Comparison of ENCODE assay signal across 22 cellular contexts in the genomic region with DNA sequence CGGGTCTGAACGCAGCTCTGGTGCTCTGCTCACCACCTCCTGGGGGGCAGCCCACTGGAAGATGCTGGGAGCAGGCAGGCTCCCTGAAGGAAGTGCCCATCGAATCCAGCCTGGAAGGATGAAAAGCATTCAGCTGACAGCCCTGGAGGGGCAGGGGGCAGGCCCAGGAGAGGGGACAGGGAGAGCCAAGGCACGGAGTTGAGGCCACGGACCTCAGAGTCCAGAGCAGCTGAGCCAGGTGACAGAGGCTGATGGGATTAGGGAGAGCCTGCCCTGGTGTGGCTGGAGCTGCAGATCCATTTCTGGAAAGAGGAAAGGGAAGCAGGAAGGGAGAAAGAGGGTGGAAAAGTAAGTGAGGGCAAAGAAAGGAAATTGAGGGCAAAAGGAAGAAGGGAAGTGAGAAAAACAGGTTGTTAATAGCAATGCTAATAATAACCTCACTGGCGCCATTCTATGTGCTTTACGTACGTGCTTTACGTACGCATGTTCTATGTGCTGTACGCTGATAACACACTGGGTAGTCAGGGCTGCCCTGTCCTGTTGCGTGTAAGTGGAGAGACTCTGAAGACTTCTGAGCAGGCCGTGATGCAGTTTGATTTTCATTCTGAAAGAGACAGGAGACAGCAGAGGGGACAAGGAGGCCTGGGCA. TPM values are rescaled to one million over a fixed set of nuclear protein-coding genes. Genes with fewer than 3 reads are reported as not detected.
DNase-seq lines count a peak whose midpoint lies in the region; ATAC-seq, FAIRE-seq and TF ChIP-seq lines count a peak whose summit lies in the region.
"Had no signal": no experiment of that assay in that cellular context is flagged by ENCODE, and none has a peak within 500 bp of the region (broad histone marks: within the 10 kb centered on the region; RNA-seq: fewer than 3 reads in every experiment).

No MANE protein-coding gene starts in this region.

- TF ChIP-seq RAD21 in GM12878 (IDR thresholded peaks at IDR 0.05; ENCODE audit: insufficient read depth, low read depth, low read length), result no peak

- 8% methylated on average over 13 of the region's 13 CpGs for WGBS in GM12878 (ENCODE audit: insufficient coverage, insufficient replicate concordance, low lambda C conversion rate, missing lambda C conversion rate)

- TF ChIP-seq EP300 in GM12878 (IDR thresholded peaks at IDR 0.05; ENCODE audit: borderline replicate concordance in 1 of 2, control insufficient read depth in 1 of 2, low read depth in 2 of 2, low read length in 2 of 2), result no peak

- peak; percentile 80 for FAIRE-seq in GM12878 (lab: Jason Lieb, UNC)
- FAIRE-seq: D721Med, urothelium cell line had no signal

- no peaks in the 10 kb centered on the region for H4K20me1 ChIP-seq in GM12878 (ENCODE audit: control insufficient read depth, insufficient read depth)

- TF ChIP-seq POLR2A in GM12878 (IDR thresholded peaks at IDR 0.05; ENCODE audit: low read depth, low read length), result no peak

- H3K4me3 ChIP-seq in GM12878, result no peak overlapping the region
- H3K4me3 ChIP-seq: Peyer's patch, SJCRH30 had no signal

- H3K4me1 ChIP-seq in ES-I3 (ENCODE audit: insufficient read depth, low read length) (peaks cover 45% of the 10 kb centered on the region), GM12878 (ENCODE audit: control insufficient read depth, insufficient read depth, low read length) (no peaks in the 10 kb centered on the region; the same call in 1 of the 2 replicates)

- H3K36me3 Mint-ChIP-seq in nephron (ENCODE audit: low read depth), result no peaks in the 10 kb centered on the region
- H3K36me3 Mint-ChIP-seq: naive thymus-derived CD4-positive, alpha-beta T cell had no signal

- RAD21 ChIA-PET in GM12878 (lab: Charles Lee; ENCODE audit: unreplicated experiment), result no interaction called here

- H3K27me3 Mint-ChIP-seq in nephron (ENCODE audit: low read depth), result peaks cover 4% of the 10 kb centered on the region

- peaks cover 0 to 5% of the 10 kb centered on the region in 2 experiments; a peak in 3 of 4 replicates for H3K27me3 ChIP-seq in GM12878 (replicated peaks in 1 of 2; ENCODE audit: control insufficient read depth in 2 of 2, insufficient read depth in 2 of 2, low read length in 1 of 2)
- H3K27me3 ChIP-seq: SJCRH30 had no signal

- H3K79me2 ChIP-seq in GM12878 (ENCODE audit: control insufficient read depth, insufficient read depth, low read length), result no peaks in the 10 kb centered on the region

- intact Hi-C loops in GM12878 (cut with micrococcal nuclease; ENCODE audit: unreplicated experiment), result no loop called here

- H2AFZ ChIP-seq in GM12878 (ENCODE audit: control insufficient read depth, low read depth, low read length), result no peak overlapping the region

- H3K4me3 Mint-ChIP-seq in nephron, result no peak overlapping the region
- H3K4me3 Mint-ChIP-seq: naive thymus-derived CD4-positive, alpha-beta T cell had no signal

- CTCF ChIA-PET in GM12878 (lab: Yijun Ruan, JAX), result no interaction called here

- H3K36me3 ChIP-seq in ES-I3 (ENCODE audit: insufficient read depth, low read length) (no peaks in the 10 kb centered on the region), GM12878 (ENCODE audit: control insufficient read depth in 2 of 2, insufficient read depth in 2 of 2, low read length in 1 of 2) (no peaks in the 10 kb centered on the region)
- H3K36me3 ChIP-seq: brain microvascular endothelial cell, Peyer's patch, SJCRH30 had no signal

- DNase-seq in GM12878 (ENCODE audit: low read depth, low spot score) (peak; percentile 20), T1000 (lab: John Stamatoyannopoulos, UW) (no peak), T-helper 2 cell (no peak), NCI-H1417 treated with DMSO at 0.1 percent for 48 hours (lab: John Stamatoyannopoulos, UW) (no peak)
- DNase-seq: activated CD4-positive, alpha-beta T cell treated with anti-CD3 and anti-CD28 coated beads, Interleukin-2, amount 50 U/mL, for 1 hour; activated effector memory CD4-positive, alpha-beta T cell treated with Interleukin-2 at 50 U/mL for 16 hours; brain microvascular endothelial cell; EL; left cardiac atrium; naive thymus-derived CD4-positive, alpha-beta T cell; NCI-H345; Peyer's patch; substantia nigra; T-helper 1 cell had no signal

- in situ Hi-C loops in GM12878 (cut with MboI), result no loop called here

- H3K9ac ChIP-seq in ES-I3 (ENCODE audit: low read depth, low read length), result peak overlapping the region; percentile 48; the same call in 1 of the 2 replicates
- no peak overlapping the region for H3K9ac ChIP-seq in GM12878 (ENCODE audit: control insufficient read depth, insufficient read depth, low read length)

- H3K27ac Mint-ChIP-seq in nephron, result peak overlapping the region; percentile 15 to 53 (median 22)
- H3K27ac Mint-ChIP-seq: naive thymus-derived CD4-positive, alpha-beta T cell had no signal

- no TSS peak for BruUV-seq in GM12878 (replicated peaks; lab: Mats Ljungman, UMichigan)

- POLR2A ChIA-PET in GM12878 (lab: Charles Lee), result no interaction called here

- ATAC-seq in GM21529 (IDR thresholded peaks at IDR 0.05; ENCODE audit: unreplicated experiment) (peak; percentile 65), GM12878 (peak; percentile 85), GM21576 (IDR thresholded peaks at IDR 0.05; ENCODE audit: unreplicated experiment) (no peak)
- ATAC-seq: left cardiac atrium; naive thymus-derived CD4-positive, alpha-beta T cell had no signal

- H3K9me3 ChIP-seq in ES-I3 (ENCODE audit: control insufficient read depth, insufficient read depth, low read length) (no peaks in the 10 kb centered on the region), GM12878 (replicated peaks; ENCODE audit: control insufficient read depth, insufficient read depth, low read length) (no peaks in the 10 kb centered on the region)
- H3K9me3 ChIP-seq: Peyer's patch, SJCRH30 had no signal

- no peak overlapping the region for H3K4me2 ChIP-seq in GM12878 (ENCODE audit: control insufficient read depth, insufficient read depth)

- H3K9me3 Mint-ChIP-seq in nephron, result no peaks in the 10 kb centered on the region
- H3K9me3 Mint-ChIP-seq: naive thymus-derived CD4-positive, alpha-beta T cell had no signal

- SMC1A ChIA-PET in GM12878 (lab: Charles Lee; ENCODE audit: uncharacterized antibody, unreplicated experiment), result no interaction called here

- H3K27ac ChIP-seq in GM12878 (ENCODE audit: control insufficient read depth, insufficient read depth), result no peak overlapping the region
- H3K27ac ChIP-seq: brain microvascular endothelial cell, Peyer's patch had no signal

- peaks cover 29% of the 10 kb centered on the region for H3K4me1 Mint-ChIP-seq in nephron

- TF ChIP-seq CTCF in GM12878 (IDR thresholded peaks at IDR 0.05 in 2 of 3, conservative IDR thresholded peaks at IDR 0.05 in 1 of 3; ENCODE audit: control insufficient read depth in 2 of 3, extremely low read depth in 1 of 3, insufficient read depth in 1 of 3, low read depth in 3 of 3, low read length in 3 of 3), result no peak
- no peak for TF ChIP-seq CTCF in nephron (IDR thresholded peaks at IDR 0.05; ENCODE audit: unreplicated experiment in 3 of 3)

TF ChIP-seq in GM12878, 131 proteins besides CTCF, POLR2A, EP300 and RAD21 (continues in another document):
- TF ChIP-seq IKZF1 (conservative IDR thresholded peaks at IDR 0.05) (no peak), TCF3 (IDR thresholded peaks at IDR 0.05; ENCODE audit: borderline replicate concordance, insufficient read depth, low read depth, low read length) (no peak), SPI1 (IDR thresholded peaks at IDR 0.05; ENCODE audit: borderline replicate concordance, insufficient read depth, low read depth, low read length) (peak; percentile 57), MTA3 (IDR thresholded peaks at IDR 0.05; ENCODE audit: borderline replicate concordance, low read length) (no peak), CHD2 (IDR thresholded peaks at IDR 0.05; ENCODE audit: borderline replicate concordance, low read depth, low read length) (no peak), EED (IDR thresholded peaks at IDR 0.05; ENCODE audit: low read depth) (peak; percentile 17; the same call in 1 of the 2 replicates), SREBF1 (IDR thresholded peaks at IDR 0.05; ENCODE audit: low read length) (no peak), POLR2AphosphoS2 (IDR thresholded peaks at IDR 0.05; ENCODE audit: low read depth, low read length) (no peak)
- TF ChIP-seq, protein P1, sequence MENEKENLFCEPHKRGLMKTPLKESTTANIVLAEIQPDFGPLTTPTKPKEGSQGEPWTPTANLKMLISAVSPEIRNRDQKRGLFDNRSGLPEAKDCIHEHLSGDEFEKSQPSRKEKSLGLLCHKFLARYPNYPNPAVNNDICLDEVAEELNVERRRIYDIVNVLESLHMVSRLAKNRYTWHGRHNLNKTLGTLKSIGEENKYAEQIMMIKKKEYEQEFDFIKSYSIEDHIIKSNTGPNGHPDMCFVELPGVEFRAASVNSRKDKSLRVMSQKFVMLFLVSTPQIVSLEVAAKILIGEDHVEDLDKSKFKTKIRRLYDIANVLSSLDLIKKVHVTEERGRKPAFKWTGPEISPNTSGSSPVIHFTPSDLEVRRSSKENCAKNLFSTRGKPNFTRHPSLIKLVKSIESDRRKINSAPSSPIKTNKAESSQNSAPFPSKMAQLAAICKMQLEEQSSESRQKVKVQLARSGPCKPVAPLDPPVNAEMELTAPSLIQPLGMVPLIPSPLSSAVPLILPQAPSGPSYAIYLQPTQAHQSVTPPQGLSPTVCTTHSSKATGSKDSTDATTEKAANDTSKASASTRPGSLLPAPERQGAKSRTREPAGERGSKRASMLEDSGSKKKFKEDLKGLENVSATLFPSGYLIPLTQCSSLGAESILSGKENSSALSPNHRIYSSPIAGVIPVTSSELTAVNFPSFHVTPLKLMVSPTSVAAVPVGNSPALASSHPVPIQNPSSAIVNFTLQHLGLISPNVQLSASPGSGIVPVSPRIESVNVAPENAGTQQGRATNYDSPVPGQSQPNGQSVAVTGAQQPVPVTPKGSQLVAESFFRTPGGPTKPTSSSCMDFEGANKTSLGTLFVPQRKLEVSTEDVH (IDR thresholded peaks at IDR 0.05; ENCODE audit: low read depth, partially characterized antibody), result no peak

RNA-seq across cellular contexts. Expression of a gene that starts 52.6 kb away (rescaled TPM):
- total RNA-seq in GM12878 (2013; cell fraction: nucleolus; rRNA removed), result not detected in 2 replicates
- total RNA-seq in GM12878 (2014; rRNA removed) (not detected in 2 replicates), GM12878 (2014; rRNA removed; fragmentation: Illumina TruSeq; extraction: Trizol) (not detected in 2 replicates), GM12878 (2021) (0.03 TPM in 1 of 2 replicates, not detected in the other)
- not detected for polyA plus RNA-seq in GM12878 (2011; ENCODE audit: low read depth)
- polyA plus RNA-seq in GM12878 (2011; rRNA removed) (not detected in 2 replicates), GM12878 (2014; fragmentation: Illumina TruSeq; extraction: Trizol) (not detected in 2 replicates), GM12878 (2014; fragmentation: Nextera tagmentation; extraction: Ambion mirVana) (not detected), GM12878 (2014; rRNA removed) (not detected in 2 replicates), GM12878 (2016; fragmentation: Nextera tagmentation; extraction: Ambion mirVana) (not detected)
- polyA plus RNA-seq in GM12878 (2011; cell fraction: cytosol; rRNA removed), result not detected in 2 replicates
- polyA plus RNA-seq in GM12878 (2011; cell fraction: nucleus; rRNA removed), result not detected in 2 replicates
- not detected in 2 replicates for polyA plus RNA-seq in GM12878 (2012)
- not detected in 2 replicates for polyA minus RNA-seq in GM12878 (2011; rRNA and poly(A)+ RNA removed)
- polyA minus RNA-seq in GM12878 (2011; cell fraction: cytosol; rRNA and poly(A)+ RNA removed), result not detected in 2 replicates
- not detected in 2 replicates for polyA minus RNA-seq in GM12878 (2011; cell fraction: nucleus; rRNA and poly(A)+ RNA removed)
- total RNA-seq: naive thymus-derived CD4-positive, alpha-beta T cell; Peyer's patch had no signal
- polyA plus RNA-seq: AG04450; naive thymus-derived CD4-positive, alpha-beta T cell had no signal
